Comparison of ENCODE assay signal across 22 cellular contexts in the genomic region with DNA sequence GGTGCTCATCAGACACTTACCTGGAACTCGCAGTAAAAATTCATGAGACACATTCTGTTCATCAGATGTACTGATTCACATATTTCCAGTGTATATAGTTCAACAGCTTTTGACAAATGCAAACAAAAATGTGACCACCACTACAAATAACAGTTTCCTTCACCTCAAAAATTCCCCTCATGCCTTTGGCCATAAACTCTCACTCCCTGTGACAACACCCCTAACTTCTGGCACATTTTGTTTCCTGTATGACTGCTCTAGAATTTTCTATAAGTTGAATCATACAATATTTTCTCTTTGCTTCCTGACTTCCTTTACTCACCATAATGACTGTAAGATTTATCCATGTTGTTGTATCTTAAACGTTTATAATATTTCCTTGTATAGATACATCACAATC.
A peak's percentile ranks its signal among the peaks of the same experiment; 100 is the strongest.
DNase-seq lines count a peak whose midpoint lies in the region; ATAC-seq, FAIRE-seq and TF ChIP-seq lines count a peak whose summit lies in the region.
"Had no signal": no experiment of that assay in that cellular context is flagged by ENCODE, and none has a peak within 500 bp of the region (broad histone marks: within the 10 kb centered on the region; RNA-seq: fewer than 3 reads in every experiment).

No MANE protein-coding gene starts in this region.

- H2BK12ac ChIP-seq in H1 (ENCODE audit: low read depth, low read length): no peak overlapping the region

- H3K4me2 ChIP-seq in H1 (ENCODE audit: insufficient read depth in 1 of 2, low read depth in 2 of 2, low read length in 2 of 2): no peak overlapping the region
- no peak overlapping the region for H3K4me2 ChIP-seq in neural cell (ENCODE audit: low read length)

- H2BK120ac ChIP-seq in H1 (replicated peaks; ENCODE audit: low read depth, low read length): no peak overlapping the region

- no peaks in the 10 kb centered on the region; the same call in none of the 2 replicates for H3K27me3 ChIP-seq in Panc1 (ENCODE audit: control insufficient read depth, insufficient read depth, low read length)
- no peaks in the 10 kb centered on the region for H3K27me3 ChIP-seq in H1 (replicated peaks in 1 of 4; ENCODE audit: control insufficient read depth in 3 of 4, extremely low read depth in 1 of 4, insufficient read depth in 3 of 4, low read length in 3 of 4)
- H3K27me3 ChIP-seq in neural cell (ENCODE audit: insufficient read depth, low read depth, low read length): no peaks in the 10 kb centered on the region
- H3K27me3 ChIP-seq: adrenal gland, foreskin keratinocyte, stomach, tibial nerve had no signal

- ATAC-seq in Panc1 (no peak), GM18907 (IDR thresholded peaks at IDR 0.05; ENCODE audit: unreplicated experiment) (no peak)
- ATAC-seq: activated T-cell treated with anti-CD3 and anti-CD28 coated beads, Interleukin-2, amount 50 U/mL, for 4 hours; foreskin keratinocyte; left lobe of liver; natural killer cell; T-helper 17 cell had no signal

- H4K91ac ChIP-seq in H1 (replicated peaks; ENCODE audit: insufficient read length, low read length): no peak overlapping the region

- H3K9ac ChIP-seq in H1 (replicated peaks in 1 of 4; ENCODE audit: extremely low read depth in 1 of 4, low read depth in 3 of 4, low read length in 3 of 4): no peak overlapping the region
- no peak overlapping the region for H3K9ac ChIP-seq in neural cell (ENCODE audit: low read length)

- no peaks in the 10 kb centered on the region for H3K23me2 ChIP-seq in H1 (ENCODE audit: low read depth, low read length)

- in situ Hi-C loops in Panc1 (cut with HindIII; ENCODE audit: low pct_unique_long_range_greater_than_20kb, low sequenced_read_pairs): no loop called here

- POLR2A ChIA-PET in Panc1 (lab: Charles Lee) (no interaction called here), H1 (lab: Charles Lee; ENCODE audit: partially characterized antibody) (no interaction called here)

- TF ChIP-seq RAD21 in H1 (IDR thresholded peaks at IDR 0.05 in 1 of 2, conservative IDR thresholded peaks at IDR 0.05 in 1 of 2; ENCODE audit: low read depth in 2 of 2, low read length in 2 of 2) (no peak), neural cell (conservative IDR thresholded peaks at IDR 0.05) (peak; percentile 5)

- H2AK5ac ChIP-seq in H1 (ENCODE audit: low read depth, low read length): no peak overlapping the region

- H3K36me3 ChIP-seq in Panc1 (ENCODE audit: control insufficient read depth, insufficient read depth, low read length) (no peaks in the 10 kb centered on the region), H1 (ENCODE audit: control insufficient read depth in 2 of 4, insufficient read depth in 4 of 4, low read length in 3 of 4) (no peaks in the 10 kb centered on the region), neural cell (ENCODE audit: insufficient read depth, low read length) (no peaks in the 10 kb centered on the region)
- H3K36me3 ChIP-seq: adrenal gland, stomach, tibial nerve had no signal

- no peak overlapping the region for H3K23ac ChIP-seq in H1 (ENCODE audit: insufficient read length)

- BruUV-seq in Panc1 (replicated peaks; lab: Mats Ljungman, UMichigan): no TSS peak

- DNase-seq in Panc1 (ENCODE audit: low read depth, low spot score): no peak
- DNase-seq in H1 (ENCODE audit: low read depth in 1 of 2, low spot score in 2 of 2): no peak
- DNase-seq in hepatic stellate cell (ENCODE audit: low spot score): no peak
- no peak for DNase-seq in activated CD4-positive, alpha-beta T cell treated with anti-CD3 and anti-CD28 coated beads, Interleukin-2, amount 50 U/mL, for 48 hours
- DNase-seq in NCI-H1048 (lab: John Stamatoyannopoulos, UW): no peak
- DNase-seq: activated CD4-positive, alpha-beta T cell treated with anti-CD3 and anti-CD28 coated beads for 4 hours; activated naive CD4-positive, alpha-beta T cell; activated T-cell treated with anti-CD3 and anti-CD28 coated beads, Interleukin-2, amount 50 U/mL, for 4 hours; adrenal gland; GF-D8; immature natural killer cell; natural killer cell; NCI-H1930; stomach; T-helper 17 cell had no signal

- H2BK5ac ChIP-seq in H1 (ENCODE audit: low read depth, low read length): no peak overlapping the region

- no peak overlapping the region for H2BK15ac ChIP-seq in H1 (ENCODE audit: low read length)

- CTCF ChIA-PET in Panc1 (lab: Charles Lee): interaction anchor here (0.9 kb wide), 1 partner anchor 1446 kb away, joined by 3 read pairs; no protein-coding TSS in a partner anchor
- CTCF ChIA-PET in H1 (lab: Charles Lee; ENCODE audit: partially characterized antibody): interaction anchor here (1.0 to 6.3 kb wide), 4 partner anchors 13 to 33 kb away, joined by 3 to 52 read pairs (median 4); no protein-coding TSS in a partner anchor

- no peaks in the 10 kb centered on the region for H3K4me1 ChIP-seq in Panc1 (ENCODE audit: control insufficient read depth, insufficient read depth, low read length)
- H3K4me1 ChIP-seq in H1 (replicated peaks in 1 of 4; ENCODE audit: control insufficient read depth in 3 of 4, insufficient read depth in 4 of 4, low read length in 3 of 4): peaks cover 0 to 7% (median 4%) of the 10 kb centered on the region in 4 experiments; a peak in 3 of 7 replicates
- H3K4me1 ChIP-seq: adrenal gland, foreskin keratinocyte, stomach had no signal

- H4K5ac ChIP-seq in H1 (ENCODE audit: insufficient read length, low read depth, low read length): no peak overlapping the region

- no peak overlapping the region for H3K56ac ChIP-seq in H1 (replicated peaks; ENCODE audit: insufficient read length, low read depth, low read length)

- no peaks in the 10 kb centered on the region for H3K79me1 ChIP-seq in H1 (ENCODE audit: low read depth, low read length)

- TF ChIP-seq POLR2A in H1 (IDR thresholded peaks at IDR 0.05; ENCODE audit: control extremely low read depth in 1 of 2, low read depth in 2 of 2, low read length in 2 of 2): no peak

- H3K9me2 ChIP-seq in neural cell (ENCODE audit: insufficient read depth, low read length): no peaks in the 10 kb centered on the region

- H2AFZ ChIP-seq in H1 (ENCODE audit: low read length) (peak overlapping the region; percentile 78; the same call in 1 of the 2 replicates), neural cell (ENCODE audit: low read depth, low read length) (peak overlapping the region; percentile 7)

- TF ChIP-seq EP300 in H1 (IDR thresholded peaks at IDR 0.05; ENCODE audit: borderline replicate concordance in 1 of 2, low read depth in 2 of 2, low read length in 2 of 2) (no peak), neural cell (conservative IDR thresholded peaks at IDR 0.05; ENCODE audit: poor library complexity, severe bottlenecking) (no peak)

- FAIRE-seq in H1 (lab: Jason Lieb, UNC): no peak

- intact Hi-C loops in Panc1 (cut with micrococcal nuclease; ENCODE audit: unreplicated experiment): no loop called here

- H3K14ac ChIP-seq in H1 (ENCODE audit: insufficient read length): no peak overlapping the region

- no peak overlapping the region for H3K4me3 ChIP-seq in Panc1 (ENCODE audit: low read depth in 2 of 2, low read length in 2 of 2)
- H3K4me3 ChIP-seq in H1 (ENCODE audit: extremely low read depth in 1 of 4, insufficient read depth in 2 of 4, low read depth in 3 of 4, low read length in 4 of 4): no peak overlapping the region
- H3K4me3 ChIP-seq in neural cell (ENCODE audit: low read length): no peak overlapping the region
- H3K4me3 ChIP-seq: adrenal gland, SK-N-MC, stomach, tibial nerve had no signal

- H4K8ac ChIP-seq in H1 (ENCODE audit: extremely low read depth, insufficient read depth, low read length): no peak overlapping the region

- 81% methylated on average over 2 of the region's 2 CpGs; no CpG with 5 or more reads in 1 of the 2 experiments for WGBS in H1 (ENCODE audit: extremely low coverage in 1 of 2, insufficient coverage in 1 of 2, insufficient read length in 1 of 2, insufficient replicate concordance in 2 of 2, low coverage in 1 of 2, low lambda C conversion rate in 2 of 2, missing lambda C conversion rate in 1 of 2), 2 experiments

- H3K27ac ChIP-seq in 22Rv1: no peak overlapping the region
- H3K27ac ChIP-seq in Panc1 (ENCODE audit: low read length): no peak overlapping the region
- no peak overlapping the region for H3K27ac ChIP-seq in H1 (ENCODE audit: low read depth, low read length)
- no peak overlapping the region for H3K27ac ChIP-seq in neural cell (ENCODE audit: low read length)
- H3K27ac ChIP-seq: adrenal gland, foreskin keratinocyte, SK-N-MC, stomach, tibial nerve had no signal

- H3K79me2 ChIP-seq in H1 (ENCODE audit: control insufficient read depth in 1 of 2, insufficient read depth in 2 of 2, low read length in 2 of 2) (no peaks in the 10 kb centered on the region), neural cell (replicated peaks; ENCODE audit: insufficient read depth, low read length) (no peaks in the 10 kb centered on the region)

- no peaks in the 10 kb centered on the region for H3F3A ChIP-seq in neural cell (ENCODE audit: insufficient read depth, low read length, poor library complexity, severe bottlenecking)

- no peaks in the 10 kb centered on the region for H3K9me3 ChIP-seq in Panc1 (ENCODE audit: control insufficient read depth, insufficient read depth, low read depth, low read length)
- no peaks in the 10 kb centered on the region for H3K9me3 ChIP-seq in H1 (ENCODE audit: insufficient read depth in 2 of 2, low read depth in 1 of 2, low read length in 1 of 2)
- no peaks in the 10 kb centered on the region for H3K9me3 ChIP-seq in neural cell (ENCODE audit: low read length)
- H3K9me3 ChIP-seq: adrenal gland, stomach, tibial nerve had no signal

- H3K4ac ChIP-seq in H1 (replicated peaks; ENCODE audit: insufficient read length, low read depth, low read length): no peak overlapping the region

- H2BK20ac ChIP-seq in H1 (ENCODE audit: low read length): no peak overlapping the region

- no peak overlapping the region for H3K18ac ChIP-seq in H1 (ENCODE audit: extremely low read depth, low read length)

- H4K20me1 ChIP-seq in H1 (replicated peaks in 1 of 2; ENCODE audit: control insufficient read depth in 1 of 2, insufficient read depth in 2 of 2, low read length in 2 of 2): no peaks in the 10 kb centered on the region
- H4K20me1 ChIP-seq in neural cell (ENCODE audit: insufficient read depth): no peaks in the 10 kb centered on the region

- peak; percentile 3; the same call in 1 of the 2 replicates for TF ChIP-seq CTCF in 22Rv1 (IDR thresholded peaks at IDR 0.05)
- peak; percentile 48; the same call in 1 of the 2 replicates for TF ChIP-seq CTCF in Panc1 (IDR thresholded peaks at IDR 0.05)
- no peak for TF ChIP-seq CTCF in H1 (IDR thresholded peaks at IDR 0.05; ENCODE audit: control extremely low read depth in 1 of 3, insufficient read depth in 1 of 3, low read depth in 1 of 3, low read length in 3 of 3)
- TF ChIP-seq CTCF in neural cell (IDR thresholded peaks at IDR 0.05; ENCODE audit: poor library complexity, severe bottlenecking): no peak

TF ChIP-seq in H1, 55 proteins besides CTCF, POLR2A, EP300 and RAD21:
- no peak for TF ChIP-seq SP2 (IDR thresholded peaks at IDR 0.05; ENCODE audit: low read length)

TF ChIP-seq in neural cell, 6 proteins besides CTCF, POLR2A, EP300 and RAD21:
- TF ChIP-seq POLR2AphosphoS5 (IDR thresholded peaks at IDR 0.05) (no peak), SMC3 (conservative IDR thresholded peaks at IDR 0.05; ENCODE audit: poor library complexity) (peak; percentile 14)

Comparison
In these comparisons a context has a peak if more than half of its experiments do, and no peak if none do; other contexts are left out.
1. CTCF ChIP-seq: peak in 22Rv1 (single experiment) and Panc1 (single experiment); none in H1 (0 of 3) and neural cell (single experiment).